ENCODE assay signal across 7 cellular contexts in genomic region chrX:130545796-130546195, GRCh38.
"Had no signal": no experiment of that assay in that cellular context is flagged by ENCODE, and none has a peak within 500 bp of the region (broad histone marks: within the 10 kb centered on the region; RNA-seq: fewer than 3 reads in every experiment).

No MANE protein-coding gene starts in this region.

- H3K4me2 ChIP-seq: KMS-11 had no signal

- ATAC-seq: HepG2 had no signal

- H3K27ac ChIP-seq: HL-60, KMS-11 had no signal

- FAIRE-seq: HepG2, HTR-8/SVneo had no signal

- H3K9ac ChIP-seq: KMS-11 had no signal

- DNase-seq: Karpas-422, KBM-7, KG1 had no signal
